ENCODE assay signal across 17 cellular contexts in the genomic region with DNA sequence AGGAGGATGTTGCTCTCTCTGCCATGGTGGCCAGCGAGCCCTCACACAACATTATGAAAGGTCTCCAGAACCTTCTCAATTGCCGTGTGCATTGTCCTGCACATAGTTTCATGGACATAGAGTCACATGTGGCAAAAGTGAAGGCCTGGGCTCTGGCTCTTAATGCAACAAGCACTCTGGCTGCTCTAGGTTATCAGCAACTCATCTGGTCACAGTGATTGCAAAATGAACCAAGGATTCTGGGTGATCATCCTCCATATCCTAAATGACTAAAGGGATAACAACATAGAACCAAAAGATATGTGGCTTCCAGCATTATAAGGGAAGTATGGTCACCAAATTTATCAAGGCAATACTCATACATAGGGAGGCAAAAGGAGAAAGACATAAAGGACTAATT.
"Had no signal": no experiment of that assay in that cellular context is flagged by ENCODE, and none has a peak within 500 bp of the region (broad histone marks: within the 10 kb centered on the region; RNA-seq: fewer than 3 reads in every experiment).

No MANE protein-coding gene starts in this region.

- H3K4me1 Mint-ChIP-seq: activated naive CD4-positive, alpha-beta T cell treated with anti-CD3 and anti-CD28 coated beads, Interleukin-2, amount 10 ng/mL, durations not matched to agents 7 days and 5 days; memory B cell; stimulated activated naive CD8-positive, alpha-beta T cell treated with anti-CD3 and anti-CD28 coated beads, Interleukin-15, amount 100 ng/mL, for 72 hours; T-cell had no signal

- ATAC-seq: gastrocnemius medialis; left lung; sciatic nerve; stimulated activated naive CD8-positive, alpha-beta T cell treated with anti-CD3 and anti-CD28 coated beads, Interleukin-15, amount 100 ng/mL, for 72 hours; T-cell had no signal

- H3K27ac Mint-ChIP-seq: activated naive CD4-positive, alpha-beta T cell treated with anti-CD3 and anti-CD28 coated beads, Interleukin-2, amount 10 ng/mL, durations not matched to agents 7 days and 5 days; memory B cell; naive thymus-derived CD4-positive, alpha-beta T cell; stimulated activated naive CD8-positive, alpha-beta T cell treated with anti-CD3 and anti-CD28 coated beads, Interleukin-15, amount 100 ng/mL, for 72 hours; T-cell had no signal

- H3K27me3 Mint-ChIP-seq: stimulated activated naive CD8-positive, alpha-beta T cell treated with anti-CD3 and anti-CD28 coated beads, Interleukin-15, amount 100 ng/mL, for 72 hours; T-cell had no signal

- H3K36me3 Mint-ChIP-seq: activated naive CD4-positive, alpha-beta T cell treated with anti-CD3 and anti-CD28 coated beads, Interleukin-2, amount 10 ng/mL, durations not matched to agents 7 days and 5 days; memory B cell; T-cell had no signal

- H3K27me3 ChIP-seq: dorsolateral prefrontal cortex, gastrocnemius medialis, heart right ventricle, left lung, spleen, testis had no signal

- H3K4me1 ChIP-seq: gastrocnemius medialis, testis had no signal

- DNase-seq: activated CD4-positive, alpha-beta T cell treated with anti-CD3 and anti-CD28 coated beads for 1 hour; activated CD4-positive, alpha-beta T cell treated with anti-CD3 and anti-CD28 coated beads, Interleukin-2, amount 50 U/mL, for 48 hours; activated naive CD4-positive, alpha-beta T cell treated with anti-CD3 and anti-CD28 coated beads, Interleukin-2, amount 10 ng/mL, durations not matched to agents 7 days and 5 days; activated T-cell treated with anti-CD3 and anti-CD28 coated beads, Interleukin-2, amount 50 U/mL, for 1 hour; dorsolateral prefrontal cortex; gastrocnemius medialis; heart right ventricle; left lung; naive thymus-derived CD4-positive, alpha-beta T cell; spleen; stimulated activated naive CD8-positive, alpha-beta T cell treated with anti-CD3 and anti-CD28 coated beads, Interleukin-15, amount 100 ng/mL, for 72 hours; T-helper 9 cell; testis had no signal

- H3K36me3 ChIP-seq: gastrocnemius medialis, heart right ventricle, left lung, spleen had no signal

- H3K4me3 ChIP-seq: dorsolateral prefrontal cortex, gastrocnemius medialis, heart right ventricle, left lung, mucosa of descending colon, spleen, testis had no signal

- H3K9me3 ChIP-seq: gastrocnemius medialis, heart right ventricle, left lung, mucosa of descending colon, spleen, testis had no signal

- H3K4me3 Mint-ChIP-seq: activated naive CD4-positive, alpha-beta T cell treated with anti-CD3 and anti-CD28 coated beads, Interleukin-2, amount 10 ng/mL, durations not matched to agents 7 days and 5 days; memory B cell; stimulated activated naive CD8-positive, alpha-beta T cell treated with anti-CD3 and anti-CD28 coated beads, Interleukin-15, amount 100 ng/mL, for 72 hours; T-cell had no signal

- H3K9me3 Mint-ChIP-seq: activated naive CD4-positive, alpha-beta T cell treated with anti-CD3 and anti-CD28 coated beads, Interleukin-2, amount 10 ng/mL, durations not matched to agents 7 days and 5 days; memory B cell; naive thymus-derived CD4-positive, alpha-beta T cell; stimulated activated naive CD8-positive, alpha-beta T cell treated with anti-CD3 and anti-CD28 coated beads, Interleukin-15, amount 100 ng/mL, for 72 hours; T-cell had no signal

- H3K27ac ChIP-seq: dorsolateral prefrontal cortex, gastrocnemius medialis, heart right ventricle, left lung, testis had no signal
